ENCODE assay signal across 9 cellular contexts in genomic region chr1:23394664-23395063, GRCh38. TPM values are rescaled to one million over a fixed set of nuclear protein-coding genes. Genes with fewer than 3 reads are reported as not detected.
DNase-seq lines count a peak whose midpoint lies in the region; ATAC-seq, FAIRE-seq and TF ChIP-seq lines count a peak whose summit lies in the region.
"Had no signal": no experiment of that assay in that cellular context is flagged by ENCODE, and none has a peak within 500 bp of the region (broad histone marks: within the 10 kb centered on the region; RNA-seq: fewer than 3 reads in every experiment).

No MANE protein-coding gene starts in this region.

- H3K4me3 ChIP-seq in GM23338 (peak overlapping the region; percentile 4; the same call in 1 of the 2 replicates), kidney (ENCODE audit: low read length in 2 of 2) (no peak overlapping the region), skin epidermis (no peak overlapping the region)

- H3K27me3 ChIP-seq in GM23338 (ENCODE audit: insufficient read depth) = peaks cover 88% of the 10 kb centered on the region

- CTCF ChIA-PET in MCF 10A (lab: Yijun Ruan, JAX) = interaction anchor here (0.6 to 2.0 kb wide), 3 partner anchors 9 to 367 kb away, joined by 3 to 13 read pairs (median 4); no protein-coding TSS in a partner anchor
- CTCF ChIA-PET in activated CD8-positive, alpha-beta T cell treated with anti-CD3 and anti-CD28 coated beads, Interleukin-2, amount 10 ng/mL, durations not matched to agents 7 days and 5 days (lab: Charles Lee) = interaction anchor here (3.8 kb wide), 1 partner anchor 9 kb away, joined by 22 read pairs; no protein-coding TSS in a partner anchor

- DNase-seq in GM23338 (ENCODE audit: low spot score) (peak; percentile 60), MCF 10A (ENCODE audit: unreplicated experiment) (peak; percentile 35), kidney (peak; percentile 90), SIG-M5 (lab: John Stamatoyannopoulos, UW) (no peak)
- DNase-seq in activated CD8-positive, alpha-beta T cell treated with anti-CD3 and anti-CD28 coated beads, Interleukin-2, amount 10 ng/mL, durations not matched to agents 7 days and 5 days = no peak
- DNase-seq: activated T-cell treated with anti-CD3 and anti-CD28 coated beads, Interleukin-2, amount 50 U/mL, for 24 hours had no signal

- H3K36me3 ChIP-seq in GM23338 (ENCODE audit: insufficient read depth) (no peaks in the 10 kb centered on the region), kidney (ENCODE audit: control insufficient read depth in 1 of 2, insufficient read depth in 2 of 2, low read length in 2 of 2) (peaks cover 13 to 17% of the 10 kb centered on the region in 2 donors)

- H3K27ac ChIP-seq in GM23338 (ENCODE audit: low read depth) (no peak overlapping the region), kidney (ENCODE audit: low read depth in 2 of 2, low read length in 2 of 2) (no peak overlapping the region), skin epidermis (peak overlapping the region in 19 of 21 experiments; percentile 31 to 84 (median 75))

- H3K4me1 Mint-ChIP-seq in GM23338 (peaks cover 22% of the 10 kb centered on the region), MCF 10A (ENCODE audit: insufficient read depth, unreplicated experiment) (no peaks in the 10 kb centered on the region)
- H3K4me1 Mint-ChIP-seq in activated CD8-positive, alpha-beta T cell treated with anti-CD3 and anti-CD28 coated beads, Interleukin-2, amount 10 ng/mL, durations not matched to agents 7 days and 5 days (ENCODE audit: low read depth) = peaks cover 3% of the 10 kb centered on the region

- H3K4me3 Mint-ChIP-seq in GM23338 (peak overlapping the region; percentile 1; the same call in 2 of the 3 replicates), MCF 10A (ENCODE audit: unreplicated experiment) (no peak overlapping the region)
- H3K4me3 Mint-ChIP-seq in activated CD8-positive, alpha-beta T cell treated with anti-CD3 and anti-CD28 coated beads, Interleukin-2, amount 10 ng/mL, durations not matched to agents 7 days and 5 days = no peak overlapping the region
- H3K4me3 Mint-ChIP-seq: activated T-cell treated with anti-CD3 and anti-CD28 coated beads, Interleukin-2, amount 50 U/mL, for 24 hours had no signal

- H3K27me3 Mint-ChIP-seq in GM23338 (ENCODE audit: insufficient read depth, low read depth, poor library complexity) (peaks cover 55% of the 10 kb centered on the region), MCF 10A (ENCODE audit: insufficient read depth, unreplicated experiment) (no peaks in the 10 kb centered on the region)
- no peaks in the 10 kb centered on the region for H3K27me3 Mint-ChIP-seq in activated CD8-positive, alpha-beta T cell treated with anti-CD3 and anti-CD28 coated beads, Interleukin-2, amount 10 ng/mL, durations not matched to agents 7 days and 5 days (ENCODE audit: low read depth)
- H3K27me3 Mint-ChIP-seq: activated T-cell treated with anti-CD3 and anti-CD28 coated beads, Interleukin-2, amount 50 U/mL, for 24 hours had no signal

- H3K36me3 Mint-ChIP-seq in GM23338 (ENCODE audit: low read depth) = no peaks in the 10 kb centered on the region
- H3K36me3 Mint-ChIP-seq in MCF 10A (ENCODE audit: insufficient read depth, unreplicated experiment) = no peaks in the 10 kb centered on the region
- H3K36me3 Mint-ChIP-seq in activated CD8-positive, alpha-beta T cell treated with anti-CD3 and anti-CD28 coated beads, Interleukin-2, amount 10 ng/mL, durations not matched to agents 7 days and 5 days (ENCODE audit: low read depth) = peaks cover 2% of the 10 kb centered on the region

- H3K9ac ChIP-seq in kidney (ENCODE audit: low read length in 2 of 2) = no peak overlapping the region

- no TSS peak for BruUV-seq in MCF 10A (replicated peaks; lab: Mats Ljungman, UMichigan)

- 0 out of 2 replicates have a peak, but pooled peaks cover 7% of the 10 kb centered on the region for H3F3A ChIP-seq in GM23338 (replicated peaks; ENCODE audit: low read depth)

- ATAC-seq in GM23338 (peak; percentile 85), GM21390 (IDR thresholded peaks at IDR 0.05; ENCODE audit: unreplicated experiment) (no peak), HG03139 (IDR thresholded peaks at IDR 0.05; ENCODE audit: unreplicated experiment) (no peak)
- ATAC-seq in activated CD8-positive, alpha-beta T cell treated with anti-CD3 and anti-CD28 coated beads, Interleukin-2, amount 10 ng/mL, durations not matched to agents 7 days and 5 days = no peak

- TF ChIP-seq CTCF in GM23338 (conservative IDR thresholded peaks at IDR 0.05; ENCODE audit: low read depth in 2 of 2) (no peak), MCF 10A (IDR thresholded peaks at IDR 0.05; ENCODE audit: unreplicated experiment) (no peak), kidney (IDR thresholded peaks at IDR 0.05; ENCODE audit: borderline replicate concordance, extremely low read depth, insufficient read depth) (no peak)

- H4K20me1 ChIP-seq in GM23338 (replicated peaks; ENCODE audit: insufficient read depth) = no peaks in the 10 kb centered on the region; the same call in 1 of the 2 replicates

- POLR2A ChIA-PET in MCF 10A (lab: Yijun Ruan, JAX) = interaction anchor here (1.7 to 2.5 kb wide), 2 partner anchors 9 to 50 kb away, joined by 7 to 10 read pairs; partner anchors contain the start of gene HNRNPR
- POLR2A ChIA-PET in activated CD8-positive, alpha-beta T cell treated with anti-CD3 and anti-CD28 coated beads, Interleukin-2, amount 10 ng/mL, durations not matched to agents 7 days and 5 days (lab: Charles Lee) = interaction anchor here (1.9 kb wide), 1 partner anchor 50 kb away, joined by 4 read pairs; the partner anchor contains the start of gene HNRNPR

- no peaks in the 10 kb centered on the region for H3K9me3 ChIP-seq in kidney (ENCODE audit: control insufficient read depth in 1 of 2, low read length in 2 of 2)

- no peaks in the 10 kb centered on the region for H3K9me2 ChIP-seq in GM23338 (ENCODE audit: insufficient read depth)

- H3K9me3 Mint-ChIP-seq in GM23338 (peaks cover 5% of the 10 kb centered on the region; the same call in 1 of the 3 replicates), MCF 10A (ENCODE audit: unreplicated experiment) (no peaks in the 10 kb centered on the region)
- H3K9me3 Mint-ChIP-seq in activated CD8-positive, alpha-beta T cell treated with anti-CD3 and anti-CD28 coated beads, Interleukin-2, amount 10 ng/mL, durations not matched to agents 7 days and 5 days (ENCODE audit: insufficient read depth) = no peaks in the 10 kb centered on the region
- H3K9me3 Mint-ChIP-seq: activated T-cell treated with anti-CD3 and anti-CD28 coated beads, Interleukin-2, amount 50 U/mL, for 24 hours had no signal

- H3K79me2 ChIP-seq in GM23338 (replicated peaks; ENCODE audit: insufficient read depth) = no peaks in the 10 kb centered on the region

- H3K4me1 ChIP-seq in GM23338 (ENCODE audit: insufficient read depth) (peaks cover 14% of the 10 kb centered on the region), kidney (ENCODE audit: control insufficient read depth in 1 of 2, insufficient read depth in 1 of 2, low read depth in 1 of 2, low read length in 2 of 2) (peaks cover 0 to 3% of the 10 kb centered on the region in 2 donors)

- no peak overlapping the region for H2AFZ ChIP-seq in GM23338

- H3K27ac Mint-ChIP-seq in GM23338 (no peak overlapping the region), MCF 10A (ENCODE audit: low read depth, unreplicated experiment) (no peak overlapping the region)
- H3K27ac Mint-ChIP-seq in activated CD8-positive, alpha-beta T cell treated with anti-CD3 and anti-CD28 coated beads, Interleukin-2, amount 10 ng/mL, durations not matched to agents 7 days and 5 days = no peak overlapping the region
- H3K27ac Mint-ChIP-seq: activated T-cell treated with anti-CD3 and anti-CD28 coated beads, Interleukin-2, amount 50 U/mL, for 24 hours had no signal

- no peak for FAIRE-seq in kidney (lab: Jason Lieb, UNC)

- peak overlapping the region; percentile 39 for H3K4me2 ChIP-seq in GM23338

- intact Hi-C loops in MCF 10A (cut with micrococcal nuclease) (no loop called here), kidney (cut with DNase I) (no loop called here)

TF ChIP-seq in GM23338, 12 proteins besides CTCF, POLR2A, EP300 and RAD21:
- TF ChIP-seq JUNB (IDR thresholded peaks at IDR 0.05; ENCODE audit: unreplicated experiment) = no peak

RNA-seq across cellular contexts. Expression of gene ZNF436, which starts 25.0 kb away (rescaled TPM):
- 1.0 and 2.2 TPM in 2 replicates for total RNA-seq in GM23338 (2014; rRNA removed; shearing (Covaris generic))
- 0.23 and 0.33 TPM in 2 replicates for polyA plus RNA-seq in GM23338 (2016; fragmentation: Nextera tagmentation; extraction: Ambion mirVana)
- total RNA-seq in MCF 10A (2022) = 6.5 and 8.0 TPM in 2 replicates
- 19.8 TPM for total RNA-seq in kidney
- 4.6 TPM for polyA plus RNA-seq in kidney (ENCODE audit: insufficient read depth, low read depth, low replicate concordance)
- total RNA-seq in activated CD8-positive, alpha-beta T cell treated with anti-CD3 and anti-CD28 coated beads, Interleukin-2, amount 10 ng/mL, durations not matched to agents 7 days and 5 days = 1 to 10 TPM; 5.0 to 5.4 TPM

RNA-seq across cellular contexts. Expression of gene TCEA3, which starts 29.9 kb away (rescaled TPM):
- total RNA-seq in GM23338 (2014; rRNA removed; shearing (Covaris generic)) = not detected in 2 replicates
- polyA plus RNA-seq in GM23338 (2016; fragmentation: Nextera tagmentation; extraction: Ambion mirVana) (0.19 TPM in 1 of 2 replicates, not detected in the other), kidney (ENCODE audit: insufficient read depth, low read depth, low replicate concordance) (93.2 TPM)
- total RNA-seq in MCF 10A (2022) (0.49 and 1.5 TPM in 2 replicates), kidney (46.3 TPM)
- 10 to 100 TPM; 11.4 to 12.1 TPM for total RNA-seq in activated CD8-positive, alpha-beta T cell treated with anti-CD3 and anti-CD28 coated beads, Interleukin-2, amount 10 ng/mL, durations not matched to agents 7 days and 5 days

RNA-seq across cellular contexts. Expression of gene HNRNPR, which starts 50.6 kb away (rescaled TPM):
- total RNA-seq in GM23338 (2014; rRNA removed; shearing (Covaris generic)) = 147 and 169 TPM in 2 replicates
- polyA plus RNA-seq in GM23338 (2016; fragmentation: Nextera tagmentation; extraction: Ambion mirVana) (183 and 200 TPM in 2 replicates), kidney (ENCODE audit: insufficient read depth, low read depth, low replicate concordance) (45.3 TPM)
- total RNA-seq in MCF 10A (2022) (128 and 152 TPM in 2 replicates), kidney (126 TPM)
- total RNA-seq in activated CD8-positive, alpha-beta T cell treated with anti-CD3 and anti-CD28 coated beads, Interleukin-2, amount 10 ng/mL, durations not matched to agents 7 days and 5 days = 100 to 1,000 TPM; 217 to 231 TPM

Comparison
In these comparisons a context has a peak if more than half of its experiments do, and no peak if none do; other contexts are left out.
1. DNase-seq: peak in GM23338 (single experiment), MCF 10A (single experiment) and kidney (single experiment); none in SIG-M5 (single experiment) and activated CD8-positive, alpha-beta T cell treated with anti-CD3 and anti-CD28 coated beads, Interleukin-2, amount 10 ng/mL, durations not matched to agents 7 days and 5 days (single experiment).
2. H3K27ac ChIP-seq: peak in skin epidermis (19 of 21); none in GM23338 (single experiment) and kidney (0 of 2).